In the genomic region with DNA sequence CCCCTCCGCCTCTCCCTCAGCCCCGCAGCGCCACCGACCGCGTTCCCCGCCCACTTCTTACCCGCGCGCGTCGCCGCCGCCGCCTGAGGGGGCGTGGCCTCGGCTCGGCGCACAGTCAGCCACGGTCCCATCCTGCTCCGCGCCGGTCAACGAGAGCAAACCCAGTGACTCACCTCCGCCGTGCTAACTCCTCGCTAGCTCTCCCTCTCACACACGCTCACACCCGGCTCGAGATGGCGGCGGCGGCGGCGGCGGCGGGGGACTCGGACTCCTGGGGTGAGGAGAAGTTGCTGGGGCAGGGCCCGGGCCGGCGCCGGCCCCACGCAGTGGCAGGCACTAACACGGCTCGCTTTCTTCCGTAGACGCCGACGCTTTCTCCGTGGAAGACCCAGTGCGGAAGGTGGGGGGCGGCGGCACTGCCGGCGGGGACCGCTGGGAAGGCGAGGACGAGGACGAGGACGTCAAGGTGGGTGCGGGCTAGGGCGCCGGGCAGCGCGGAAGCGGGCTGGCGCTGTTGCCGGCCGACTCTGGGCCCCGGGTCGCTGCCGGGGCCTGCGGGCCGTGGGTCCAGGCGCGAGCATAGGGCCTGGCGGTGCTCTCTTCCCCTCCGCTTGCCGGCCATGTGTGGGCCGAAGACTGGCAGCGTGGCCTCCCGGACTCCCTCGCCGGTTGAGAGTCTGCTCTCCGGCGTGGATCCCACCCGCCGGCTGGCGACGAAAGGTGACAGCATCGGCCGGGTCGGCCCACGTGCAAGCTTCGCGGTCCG, we compare ENCODE assay signal across 7 cellular contexts. TPM values are rescaled to one million over a fixed set of nuclear protein-coding genes. Genes with fewer than 3 reads are reported as not detected.
DNase-seq lines count a peak whose midpoint lies in the region; ATAC-seq and TF ChIP-seq lines count a peak whose summit lies in the region.

A gene with protein sequence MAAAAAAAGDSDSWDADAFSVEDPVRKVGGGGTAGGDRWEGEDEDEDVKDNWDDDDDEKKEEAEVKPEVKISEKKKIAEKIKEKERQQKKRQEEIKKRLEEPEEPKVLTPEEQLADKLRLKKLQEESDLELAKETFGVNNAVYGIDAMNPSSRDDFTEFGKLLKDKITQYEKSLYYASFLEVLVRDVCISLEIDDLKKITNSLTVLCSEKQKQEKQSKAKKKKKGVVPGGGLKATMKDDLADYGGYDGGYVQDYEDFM (plus strand): TSS at position 186 of the 766 bp plus-strand sequence. CDS start 48 bp downstream, at position 234.

- peaks cover 44% of the 10 kb centered on the region for H3K36me3 Mint-ChIP-seq in brain

- no peak for TF ChIP-seq CTCF in brain (conservative IDR thresholded peaks at IDR 0.05)

- H3K4me1 Mint-ChIP-seq in brain: peaks cover 57% of the 10 kb centered on the region

- H3K27ac Mint-ChIP-seq in brain: peak within 1 kb of the TSS; percentile 93 to 96 (median 95)

- ATAC-seq in GM18520 (IDR thresholded peaks at IDR 0.05; ENCODE audit: unreplicated experiment) (peak; percentile 79), HG03060 (IDR thresholded peaks at IDR 0.05; ENCODE audit: low read depth, unreplicated experiment) (peak; percentile 58)

- DNase-seq in NCI-H2107 treated with DMSO at 0.1 percent for 48 hours (lab: John Stamatoyannopoulos, UW; ENCODE audit: unreplicated experiment) (peak; percentile 78), UCSD-AML1 (lab: John Stamatoyannopoulos, UW; ENCODE audit: unreplicated experiment) (peak; percentile 96), skeletal muscle cell (ENCODE audit: low read depth) (peak; percentile 91)

- peaks cover 8% of the 10 kb centered on the region for H3K27me3 Mint-ChIP-seq in brain

- H3K4me3 ChIP-seq in iPS-11a (ENCODE audit: low read depth, low read length) (peak within 1 kb of the TSS; percentile 88), skeletal muscle cell (ENCODE audit: low read depth, low read length) (peak within 1 kb of the TSS; percentile 92)

- no peaks in the 10 kb centered on the region for H3K9me3 Mint-ChIP-seq in brain

- peak within 1 kb of the TSS; percentile 87 to 97 (median 94) for H3K4me3 Mint-ChIP-seq in brain

RNA-seq across cellular contexts. Expression of the gene that starts here (rescaled TPM):
- polyA plus RNA-seq in brain (ENCODE audit: insufficient read depth, low read depth, low replicate concordance): 36.1 TPM

Comparison
In these comparisons a context has a peak if more than half of its experiments do, and no peak if none do; other contexts are left out.
1. Peak in every context shown above with its lines: DNase-seq, ATAC-seq and H3K4me3 ChIP-seq.